ENCODE assay signal across 15 cellular contexts in the genomic region with DNA sequence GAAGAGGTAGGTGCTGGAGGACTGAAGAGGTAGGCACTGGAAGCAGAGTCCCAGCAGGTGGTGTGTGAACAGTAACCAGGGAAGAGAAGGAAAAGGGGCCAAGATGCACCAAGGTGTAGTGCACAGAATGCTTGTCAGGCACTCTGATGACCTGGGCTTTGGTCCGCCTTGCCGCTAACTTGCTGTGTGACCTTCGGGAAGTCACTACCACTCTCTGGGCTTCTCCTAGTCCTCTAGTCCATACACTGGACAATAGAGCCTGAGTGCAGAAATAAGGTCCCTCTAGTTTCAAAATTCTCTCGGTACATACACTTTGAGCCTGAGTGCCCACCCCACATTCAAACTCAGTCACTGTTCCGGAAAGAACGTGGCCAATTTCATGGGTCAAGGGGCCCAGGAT. TPM values are rescaled to one million over a fixed set of nuclear protein-coding genes. Genes with fewer than 3 reads are reported as not detected.
DNase-seq lines count a peak whose midpoint lies in the region; TF ChIP-seq lines count a peak whose summit lies in the region.
"Had no signal": no experiment of that assay in that cellular context is flagged by ENCODE, and none has a peak within 500 bp of the region (broad histone marks: within the 10 kb centered on the region; RNA-seq: fewer than 3 reads in every experiment).

No MANE protein-coding gene starts in this region.

- peaks cover 99% of the 10 kb centered on the region for H3K79me2 ChIP-seq in OCI-LY3 (ENCODE audit: low read length)

- no peak overlapping the region for H3K4me3 ChIP-seq in OCI-LY3 (ENCODE audit: low read length)

- H3K9ac ChIP-seq in OCI-LY3 (ENCODE audit: low read length), result no peak overlapping the region

- H3K36me3 ChIP-seq in OCI-LY3 (replicated peaks; ENCODE audit: low read depth, low read length), result peaks cover 36% of the 10 kb centered on the region

- no peaks in the 10 kb centered on the region for H3K9me3 ChIP-seq in OCI-LY3 (ENCODE audit: insufficient read depth, low read length)

- H3K27me3 Mint-ChIP-seq in T-helper 1 cell treated with Interleukin-12 subunit alpha and Interleukin-12 subunit beta and Interleukin-4 antibody, amounts not matched to agents 30 μg/mL and 1 μg/mL, for 36 hours (ENCODE audit: low read depth), result no peaks in the 10 kb centered on the region
- no peaks in the 10 kb centered on the region for H3K27me3 Mint-ChIP-seq in osteocyte (ENCODE audit: unreplicated experiment)
- H3K27me3 Mint-ChIP-seq: type B pancreatic cell had no signal

- DNase-seq in T-helper 1 cell (no peak), caudate nucleus (lab: John Stamatoyannopoulos, UW) (no peak), osteocyte (ENCODE audit: extremely low spot score, unreplicated experiment) (no peak), DMS53 treated with DMSO at 0.1 percent for 48 hours (lab: John Stamatoyannopoulos, UW; ENCODE audit: unreplicated experiment) (no peak), NCI-H2196 treated with DMSO at 0.1 percent for 48 hours (lab: John Stamatoyannopoulos, UW; ENCODE audit: unreplicated experiment) (no peak), HUDEP-2 (lab: John Stamatoyannopoulos, UW; ENCODE audit: unreplicated experiment in 76 of 76) (no peak)
- DNase-seq: amygdala; GOT3; NCI-H2081; NCI-H526 treated with DMSO at 0.1 percent for 48 hours; stimulated activated CD4-positive, alpha-beta T cell treated with anti-CD3 and anti-CD28 coated beads, Interleukin-4, amount 100 ng/mL, for 1 hour had no signal

- no peak overlapping the region for H3K27ac ChIP-seq in OCI-LY3 (ENCODE audit: low read length)
- H3K27ac ChIP-seq in caudate nucleus (ENCODE audit: low read depth, low read length), result peak overlapping the region; percentile 97
- H3K27ac ChIP-seq: 22Rv1 had no signal

- H2AFZ ChIP-seq in OCI-LY3 (ENCODE audit: low read depth, low read length), result no peak overlapping the region

- H3K27ac Mint-ChIP-seq in T-helper 1 cell treated with Interleukin-12 subunit alpha and Interleukin-12 subunit beta and Interleukin-4 antibody, amounts not matched to agents 30 μg/mL and 1 μg/mL, for 36 hours, result peak overlapping the region; percentile 86
- H3K27ac Mint-ChIP-seq in osteocyte (ENCODE audit: unreplicated experiment), result peak overlapping the region; percentile 7

- TF ChIP-seq CTCF in OCI-LY3 (IDR thresholded peaks at IDR 0.05; ENCODE audit: low read depth, low read length) (no peak), osteocyte (IDR thresholded peaks at IDR 0.05) (no peak)

- no peaks in the 10 kb centered on the region for H3K9me3 Mint-ChIP-seq in T-helper 1 cell treated with Interleukin-12 subunit alpha and Interleukin-12 subunit beta and Interleukin-4 antibody, amounts not matched to agents 30 μg/mL and 1 μg/mL, for 36 hours
- H3K9me3 Mint-ChIP-seq in osteocyte (ENCODE audit: unreplicated experiment), result no peaks in the 10 kb centered on the region
- H3K9me3 Mint-ChIP-seq: type B pancreatic cell had no signal

- peaks cover 84% of the 10 kb centered on the region for H3K4me1 ChIP-seq in OCI-LY3 (ENCODE audit: low read length)

- peak overlapping the region; percentile 93 for H3K4me2 ChIP-seq in OCI-LY3 (ENCODE audit: low read length)

- H3K27me3 ChIP-seq in OCI-LY3 (ENCODE audit: low read depth, low read length), result no peaks in the 10 kb centered on the region

- H3K36me3 Mint-ChIP-seq in T-helper 1 cell treated with Interleukin-12 subunit alpha and Interleukin-12 subunit beta and Interleukin-4 antibody, amounts not matched to agents 30 μg/mL and 1 μg/mL, for 36 hours (ENCODE audit: low read depth), result peaks cover 33% of the 10 kb centered on the region
- peaks cover 10% of the 10 kb centered on the region for H3K36me3 Mint-ChIP-seq in osteocyte (ENCODE audit: unreplicated experiment)

- H3K4me3 Mint-ChIP-seq in T-helper 1 cell treated with Interleukin-12 subunit alpha and Interleukin-12 subunit beta and Interleukin-4 antibody, amounts not matched to agents 30 μg/mL and 1 μg/mL, for 36 hours, result peak overlapping the region; percentile 69
- H3K4me3 Mint-ChIP-seq in osteocyte (ENCODE audit: unreplicated experiment), result no peak overlapping the region
- H3K4me3 Mint-ChIP-seq: type B pancreatic cell had no signal

- H3K4me1 Mint-ChIP-seq in T-helper 1 cell treated with Interleukin-12 subunit alpha and Interleukin-12 subunit beta and Interleukin-4 antibody, amounts not matched to agents 30 μg/mL and 1 μg/mL, for 36 hours (ENCODE audit: low read depth), result peaks cover 84% of the 10 kb centered on the region
- H3K4me1 Mint-ChIP-seq in osteocyte (ENCODE audit: unreplicated experiment), result peaks cover 48% of the 10 kb centered on the region

- H4K20me1 ChIP-seq in OCI-LY3 (ENCODE audit: insufficient read depth, low read length), result peaks cover 99% of the 10 kb centered on the region

RNA-seq across cellular contexts. Expression of gene ANP32A, which starts 24.1 kb away (rescaled TPM):
- total RNA-seq in osteocyte, result 155 and 159 TPM in 2 replicates
